Comparison of ENCODE assay signal across 12 cellular contexts in genomic region chr14:33589334-33589733, GRCh38.
DNase-seq lines count a peak whose midpoint lies in the region; ATAC-seq and TF ChIP-seq lines count a peak whose summit lies in the region.
"Had no signal": no experiment of that assay in that cellular context is flagged by ENCODE, and none has a peak within 500 bp of the region (broad histone marks: within the 10 kb centered on the region; RNA-seq: fewer than 3 reads in every experiment).

No MANE protein-coding gene starts in this region.

- intact Hi-C loops in mammary epithelial cell (cut with micrococcal nuclease), result loop anchor here (1.0 to 2.0 kb wide), 3 partner anchors 25 to 66 kb away; no protein-coding TSS in a partner anchor

- ATAC-seq in HG02970 (IDR thresholded peaks at IDR 0.05; ENCODE audit: low FRiP score, unreplicated experiment), result no peak

- no peaks in the 10 kb centered on the region for H3K9me3 Mint-ChIP-seq in activated CD4-positive, alpha-beta T cell treated with anti-CD3 and anti-CD28 coated beads, Interleukin-2, amount 10 ng/mL, durations not matched to agents 7 days and 5 days
- H3K9me3 Mint-ChIP-seq: activated T-helper 1 cell treated with anti-CD3 and anti-CD28 coated beads, Interleukin-12 subunit alpha, Interleukin-12 subunit beta, Interleukin-2, Interleukin-4 antibody, amounts not matched to agents 30 ng/mL and 10 ng/mL and 1 ng/mL, durations not matched to agents 14 hours and 24 hours and 36 hours had no signal

- TF ChIP-seq CTCF in LNCaP clone FGC (IDR thresholded peaks at IDR 0.05; ENCODE audit: control insufficient read depth, extremely low read depth, insufficient read depth), result no peak
- TF ChIP-seq CTCF in mammary epithelial cell (conservative IDR thresholded peaks at IDR 0.05 in 1 of 2, IDR thresholded peaks at IDR 0.05 in 1 of 2; ENCODE audit: extremely low read depth in 1 of 2, insufficient read depth in 1 of 2, low read depth in 1 of 2, low read length in 2 of 2), result no peak
- no peak for TF ChIP-seq CTCF in GM13977 (IDR thresholded peaks at IDR 0.05; ENCODE audit: extremely low read depth, insufficient read depth, missing control alignments)

- H3K4me2 ChIP-seq in mammary epithelial cell (ENCODE audit: insufficient read depth, low read depth, low read length), result peak overlapping the region; percentile 35

- POLR2A ChIA-PET in activated CD4-positive, alpha-beta T cell treated with anti-CD3 and anti-CD28 coated beads, Interleukin-2, amount 10 ng/mL, durations not matched to agents 7 days and 5 days (lab: Charles Lee), result no interaction called here

- H3K9me3 ChIP-seq in mammary epithelial cell (replicated peaks; ENCODE audit: insufficient read depth, low read length), result no peaks in the 10 kb centered on the region
- H3K9me3 ChIP-seq: upper lobe of left lung had no signal

- CTCF ChIA-PET in mammary epithelial cell (lab: Charles Lee; ENCODE audit: low non-redundant PET), result interaction anchor here (0.5 kb wide), 1 partner anchor 44 kb away, joined by 6 read pairs; no protein-coding TSS in a partner anchor
- CTCF ChIA-PET in activated CD4-positive, alpha-beta T cell treated with anti-CD3 and anti-CD28 coated beads, Interleukin-2, amount 10 ng/mL, durations not matched to agents 7 days and 5 days (lab: Charles Lee), result no interaction called here

- peaks cover 1% of the 10 kb centered on the region for H3K27me3 Mint-ChIP-seq in activated CD4-positive, alpha-beta T cell treated with anti-CD3 and anti-CD28 coated beads, Interleukin-2, amount 10 ng/mL, durations not matched to agents 7 days and 5 days

- no peak overlapping the region for H2AFZ ChIP-seq in mammary epithelial cell (ENCODE audit: low read depth, low read length)

- 2% methylated on average over 3 of the region's 3 CpGs for WGBS in mammary epithelial cell (ENCODE audit: low coverage, missing lambda C conversion rate)

- dilution Hi-C loops in mammary epithelial cell (cut with HindIII; ENCODE audit: low sequenced_read_pairs), result no loop called here

- no peak overlapping the region for H3K9ac ChIP-seq in mammary epithelial cell (ENCODE audit: insufficient read depth, low read length)

- H3K79me2 ChIP-seq in mammary epithelial cell (ENCODE audit: insufficient read depth, low read length), result no peaks in the 10 kb centered on the region

- H3K4me1 ChIP-seq in mammary epithelial cell (ENCODE audit: insufficient read depth, low read length), result peaks cover 24% of the 10 kb centered on the region
- H3K4me1 ChIP-seq: upper lobe of left lung had no signal

- no peak overlapping the region for H3K4me3 Mint-ChIP-seq in activated CD4-positive, alpha-beta T cell treated with anti-CD3 and anti-CD28 coated beads, Interleukin-2, amount 10 ng/mL, durations not matched to agents 7 days and 5 days
- H3K4me3 Mint-ChIP-seq: activated T-helper 1 cell treated with anti-CD3 and anti-CD28 coated beads, Interleukin-12 subunit alpha, Interleukin-12 subunit beta, Interleukin-2, Interleukin-4 antibody, amounts not matched to agents 30 ng/mL and 10 ng/mL and 1 ng/mL, durations not matched to agents 14 hours and 24 hours and 36 hours had no signal

- H3K4me1 Mint-ChIP-seq in activated CD4-positive, alpha-beta T cell treated with anti-CD3 and anti-CD28 coated beads, Interleukin-2, amount 10 ng/mL, durations not matched to agents 7 days and 5 days, result no peaks in the 10 kb centered on the region

- in situ Hi-C loops in mammary epithelial cell (cut with MboI; ENCODE audit: low sequenced_read_pairs in 2 of 2), result no loop called here
- in situ Hi-C loops in GM13977 (cut with MboI; ENCODE audit: low pct_unique_long_range_greater_than_20kb, low sequenced_read_pairs, unreplicated experiment), result no loop called here

- no TSS peak for BruUV-seq in mammary epithelial cell (replicated peaks; lab: Mats Ljungman, UMichigan)

- peak overlapping the region; percentile 80 for H3K27ac ChIP-seq in mammary epithelial cell (ENCODE audit: insufficient read depth, low read depth, low read length)
- H3K27ac ChIP-seq: upper lobe of left lung had no signal

- H3K4me3 ChIP-seq in LNCaP clone FGC (ENCODE audit: low read depth, low read length) (no peak overlapping the region), mammary epithelial cell (replicated peaks in 1 of 3; ENCODE audit: insufficient read depth in 1 of 3, low read depth in 2 of 3, low read length in 3 of 3) (no peak overlapping the region)
- H3K4me3 ChIP-seq: upper lobe of left lung had no signal

- H3K27me3 ChIP-seq in mammary epithelial cell (ENCODE audit: insufficient read depth, low read length), result no peaks in the 10 kb centered on the region
- H3K27me3 ChIP-seq: upper lobe of left lung had no signal

- no peak overlapping the region for H3K27ac Mint-ChIP-seq in activated CD4-positive, alpha-beta T cell treated with anti-CD3 and anti-CD28 coated beads, Interleukin-2, amount 10 ng/mL, durations not matched to agents 7 days and 5 days
- H3K27ac Mint-ChIP-seq: activated T-helper 1 cell treated with anti-CD3 and anti-CD28 coated beads, Interleukin-12 subunit alpha, Interleukin-12 subunit beta, Interleukin-2, Interleukin-4 antibody, amounts not matched to agents 30 ng/mL and 10 ng/mL and 1 ng/mL, durations not matched to agents 14 hours and 24 hours and 36 hours had no signal

- no peaks in the 10 kb centered on the region for H3K36me3 ChIP-seq in mammary epithelial cell (ENCODE audit: insufficient read depth, low read length)
- H3K36me3 ChIP-seq: upper lobe of left lung had no signal

- no peaks in the 10 kb centered on the region for H3K36me3 Mint-ChIP-seq in activated CD4-positive, alpha-beta T cell treated with anti-CD3 and anti-CD28 coated beads, Interleukin-2, amount 10 ng/mL, durations not matched to agents 7 days and 5 days (ENCODE audit: low read depth)

- peak; percentile 72 for DNase-seq in AG08395 (ENCODE audit: low spot score)
- peak; percentile 14 for DNase-seq in LNCaP clone FGC (ENCODE audit: low read depth)
- DNase-seq in mammary epithelial cell, result peak; percentile 97
- peak; percentile 85 for DNase-seq in kidney tubule cell (ENCODE audit: low spot score)
- DNase-seq in activated CD4-positive, alpha-beta T cell treated with anti-CD3 and anti-CD28 coated beads, Interleukin-2, amount 10 ng/mL, durations not matched to agents 7 days and 5 days, result no peak
- no peak for DNase-seq in GM13977 (ENCODE audit: low spot score)
- DNase-seq in NOMO-1 (lab: John Stamatoyannopoulos, UW; ENCODE audit: unreplicated experiment in 2 of 2), result no peak
- DNase-seq: caudate nucleus, NCI-H524, upper lobe of left lung had no signal

- no peaks in the 10 kb centered on the region for H4K20me1 ChIP-seq in mammary epithelial cell (ENCODE audit: insufficient read depth, low read length)

Comparison
In these comparisons a context has a peak if more than half of its experiments do, and no peak if none do; other contexts are left out.
1. DNase-seq: peak in AG08395 (single experiment), LNCaP clone FGC (single experiment), mammary epithelial cell (single experiment) and kidney tubule cell (single experiment); none in activated CD4-positive, alpha-beta T cell treated with anti-CD3 and anti-CD28 coated beads, Interleukin-2, amount 10 ng/mL, durations not matched to agents 7 days and 5 days (single experiment), GM13977 (single experiment) and NOMO-1 (0 of 2).